8 cellular contexts compared by ENCODE assay signal in the genomic region with DNA sequence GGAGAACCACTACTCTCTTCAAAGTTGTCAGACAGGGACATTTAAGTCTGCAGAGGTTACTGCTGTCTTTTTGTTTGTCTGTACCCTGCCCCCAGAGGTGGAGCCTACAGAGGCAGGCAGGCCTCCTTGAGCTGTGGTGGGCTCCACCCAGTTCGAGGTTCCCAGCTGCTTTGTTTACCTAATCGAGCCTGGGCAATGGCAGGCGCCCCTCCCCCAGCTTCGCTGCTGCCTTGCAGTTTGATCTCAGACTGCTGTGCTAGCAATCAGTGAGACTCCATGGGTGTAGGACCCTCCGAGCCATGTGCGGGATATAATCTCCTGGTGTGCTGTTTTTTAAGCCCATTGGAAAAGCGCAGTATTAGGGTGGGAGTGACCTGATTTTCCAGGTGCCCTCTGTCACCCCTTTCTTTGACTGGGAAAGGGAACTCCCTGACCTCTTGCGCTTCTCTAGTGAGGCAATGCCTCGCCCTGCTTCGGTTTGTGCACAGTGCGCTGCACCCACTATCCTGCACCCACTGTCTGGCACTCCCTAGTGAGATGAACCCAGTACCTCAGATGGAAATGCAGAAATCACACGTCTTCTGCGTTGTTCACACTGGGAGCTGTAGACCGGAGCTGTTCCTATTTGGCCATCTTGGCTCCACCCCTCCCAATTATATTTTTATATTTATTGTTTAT. TPM values are rescaled to one million over a fixed set of nuclear protein-coding genes. Genes with fewer than 3 reads are reported as not detected.
"Had no signal": no experiment of that assay in that cellular context is flagged by ENCODE, and none has a peak within 500 bp of the region (broad histone marks: within the 10 kb centered on the region; RNA-seq: fewer than 3 reads in every experiment).

No MANE protein-coding gene starts in this region.

RNA-seq across cellular contexts. Expression of a gene that starts 6.4 kb away (rescaled TPM):
- total RNA-seq: activated CD4-positive, alpha-beta memory T cell treated with anti-CD3 and anti-CD28 coated beads, Interleukin-2, amount 10 ng/mL, durations not matched to agents 7 days and 5 days; activated CD4-positive, alpha-beta T cell treated with anti-CD3 and anti-CD28 coated beads for 36 hours; activated CD4-positive, alpha-beta T cell treated with anti-CD3 and anti-CD28 coated beads, Interleukin-2, amount 10 ng/mL, durations not matched to agents 7 days and 5 days; activated CD8-positive, alpha-beta memory T cell treated with anti-CD3 and anti-CD28 coated beads, Interleukin-2, amount 10 ng/mL, durations not matched to agents 7 days and 5 days; activated CD8-positive, alpha-beta T cell treated with anti-CD3 and anti-CD28 coated beads, Interleukin-2, amount 10 ng/mL, durations not matched to agents 7 days and 5 days; activated T-helper 2 cell treated with anti-CD3 and anti-CD28 coated beads, Interferon-gamma antibody, Interleukin-2, Interleukin-4, amounts not matched to agents 10 μg/mL and 5 μg/mL and 100 μg/mL, durations not matched to agents 14 hours and 24 hours and 36 hours; bronchial epithelial cell had no signal
- polyA plus RNA-seq: cardiac muscle cell had no signal
